In the genomic region with DNA sequence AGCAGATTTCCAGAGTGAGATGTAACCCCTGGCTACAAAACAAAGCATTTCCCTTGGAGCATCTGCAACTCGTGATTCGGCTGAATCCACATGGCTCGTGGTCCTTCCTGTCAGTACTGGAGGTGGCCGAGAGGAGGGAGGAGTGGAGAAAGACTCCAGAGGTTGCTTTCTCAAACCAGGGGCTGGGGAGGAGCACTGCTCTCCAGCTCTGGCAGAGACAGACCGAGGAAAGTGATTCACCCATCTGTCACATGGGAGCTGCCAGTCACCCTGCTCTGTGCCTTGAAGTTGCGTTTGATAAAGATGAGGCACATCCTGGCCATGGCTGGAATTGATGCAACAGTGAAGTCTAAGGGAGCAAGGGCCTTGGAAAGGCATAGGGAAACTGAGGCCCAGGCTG, we compare ENCODE assay signal across 15 cellular contexts.
DNase-seq lines count a peak whose midpoint lies in the region; ATAC-seq, FAIRE-seq and TF ChIP-seq lines count a peak whose summit lies in the region.
"Had no signal": no experiment of that assay in that cellular context is flagged by ENCODE, and none has a peak within 500 bp of the region (broad histone marks: within the 10 kb centered on the region; RNA-seq: fewer than 3 reads in every experiment).

No MANE protein-coding gene starts in this region.

- no peaks in the 10 kb centered on the region for H3K27me3 Mint-ChIP-seq in activated CD4-positive, alpha-beta T cell treated with anti-CD3 and anti-CD28 coated beads for 36 hours
- H3K27me3 Mint-ChIP-seq in progenitor cell of endocrine pancreas: peaks cover 51% of the 10 kb centered on the region

- intact Hi-C loops in activated CD4-positive, alpha-beta T cell treated with anti-CD3 and anti-CD28 coated beads for 36 hours (cut with DNase I, micrococcal nuclease): no loop called here

- H3K36me3 ChIP-seq in H7 (replicated peaks; ENCODE audit: control insufficient read depth, insufficient read depth, low read length): no peaks in the 10 kb centered on the region
- H3K36me3 ChIP-seq: neural progenitor cell, SJCRH30 had no signal

- ATAC-seq in activated CD4-positive, alpha-beta T cell treated with anti-CD3 and anti-CD28 coated beads for 36 hours: peak; percentile 60
- ATAC-seq in SK-N-SH treated with all-trans-retinoic acid at 6 μM for 48 hours (peak; percentile 67), HG03469 (IDR thresholded peaks at IDR 0.05; ENCODE audit: unreplicated experiment) (no peak)

- peak; percentile 10 for DNase-seq in activated CD4-positive, alpha-beta T cell treated with anti-CD3 and anti-CD28 coated beads for 36 hours
- DNase-seq in activated CD4-positive, alpha-beta T cell treated with anti-CD3 and anti-CD28 coated beads for 4 hours: no peak
- DNase-seq in fibroblast of mammary gland (ENCODE audit: low read depth): peak; percentile 79
- DNase-seq in urothelium cell line (ENCODE audit: low spot score): peak; percentile 57
- no peak for DNase-seq in H7
- no peak for DNase-seq in progenitor cell of endocrine pancreas (ENCODE audit: low spot score, unreplicated experiment)
- DNase-seq: activated T-cell treated with anti-CD3 and anti-CD28 coated beads for 4 hours, GOT3, NCI-H1105, NCI-H748 treated with DMSO at 0.1 percent for 48 hours, SJCRH30 had no signal

- H3K4me3 ChIP-seq in fibroblast of mammary gland (ENCODE audit: control insufficient read depth, low read depth, low read length) (no peak overlapping the region), H7 (ENCODE audit: insufficient read depth, low read depth, low read length) (no peak overlapping the region)
- H3K4me3 ChIP-seq: neural progenitor cell, SJCRH30 had no signal

- H3K27me3 ChIP-seq in H7 (ENCODE audit: control insufficient read depth, insufficient read depth, low read length): no peaks in the 10 kb centered on the region
- H3K27me3 ChIP-seq: neural progenitor cell, SJCRH30 had no signal

- H3K4me1 Mint-ChIP-seq in activated CD4-positive, alpha-beta T cell treated with anti-CD3 and anti-CD28 coated beads for 36 hours: no peaks in the 10 kb centered on the region
- no peaks in the 10 kb centered on the region for H3K4me1 Mint-ChIP-seq in progenitor cell of endocrine pancreas (ENCODE audit: low read depth)

- POLR2A ChIA-PET in activated CD4-positive, alpha-beta T cell treated with anti-CD3 and anti-CD28 coated beads for 36 hours (lab: Charles Lee): no interaction called here

- CTCF ChIA-PET in activated CD4-positive, alpha-beta T cell treated with anti-CD3 and anti-CD28 coated beads for 36 hours (lab: Charles Lee): interaction anchor here (0.7 to 1.4 kb wide), 2 partner anchors 9 to 84 kb away, joined by 4 to 5 read pairs; no protein-coding TSS in a partner anchor

- H3K27ac Mint-ChIP-seq in activated CD4-positive, alpha-beta T cell treated with anti-CD3 and anti-CD28 coated beads for 36 hours: no peak overlapping the region
- H3K27ac Mint-ChIP-seq in progenitor cell of endocrine pancreas: no peak overlapping the region
- H3K27ac Mint-ChIP-seq: type B pancreatic cell had no signal

- peak; percentile 66 for FAIRE-seq in urothelium cell line (lab: Jason Lieb, UNC)

- no peaks in the 10 kb centered on the region for H3K9me3 Mint-ChIP-seq in activated CD4-positive, alpha-beta T cell treated with anti-CD3 and anti-CD28 coated beads for 36 hours (ENCODE audit: low read depth)
- no peaks in the 10 kb centered on the region for H3K9me3 Mint-ChIP-seq in progenitor cell of endocrine pancreas (ENCODE audit: low read depth)
- H3K9me3 Mint-ChIP-seq: neural progenitor cell, type B pancreatic cell had no signal

- TF ChIP-seq CTCF in fibroblast of mammary gland (conservative IDR thresholded peaks at IDR 0.05; ENCODE audit: control insufficient read depth, insufficient read depth, low read depth, low read length) (no peak), progenitor cell of endocrine pancreas (IDR thresholded peaks at IDR 0.05; ENCODE audit: unreplicated experiment) (no peak)

- no peaks in the 10 kb centered on the region for H3K36me3 Mint-ChIP-seq in activated CD4-positive, alpha-beta T cell treated with anti-CD3 and anti-CD28 coated beads for 36 hours (ENCODE audit: low read depth)
- no peaks in the 10 kb centered on the region for H3K36me3 Mint-ChIP-seq in progenitor cell of endocrine pancreas (ENCODE audit: insufficient read depth)
- H3K36me3 Mint-ChIP-seq: neural progenitor cell, type B pancreatic cell had no signal

- H3K4me3 Mint-ChIP-seq in activated CD4-positive, alpha-beta T cell treated with anti-CD3 and anti-CD28 coated beads for 36 hours: no peak overlapping the region
- H3K4me3 Mint-ChIP-seq in progenitor cell of endocrine pancreas (ENCODE audit: low read depth): no peak overlapping the region
- H3K4me3 Mint-ChIP-seq: type B pancreatic cell had no signal

TF ChIP-seq in SK-N-SH treated with all-trans-retinoic acid at 6 μM for 48 hours, 23 proteins besides CTCF, POLR2A, EP300 and RAD21 (continues in another document):
- TF ChIP-seq ZNF565 (CRISPR knock-in tag; conservative IDR thresholded peaks at IDR 0.05; ENCODE audit: low read depth) (no peak), TCF4 (CRISPR knock-in tag; IDR thresholded peaks at IDR 0.05; ENCODE audit: borderline replicate concordance) (no peak), TOX (CRISPR knock-in tag; IDR thresholded peaks at IDR 0.05; ENCODE audit: borderline replicate concordance) (no peak), CSDC2 (CRISPR knock-in tag; IDR thresholded peaks at IDR 0.05) (no peak), ZNF70 (CRISPR knock-in tag; IDR thresholded peaks at IDR 0.05) (no peak), SNAI2 (CRISPR knock-in tag; IDR thresholded peaks at IDR 0.05) (no peak), ARNTL (CRISPR knock-in tag; IDR thresholded peaks at IDR 0.05; ENCODE audit: borderline replicate concordance, low read depth) (no peak), OSR1 (CRISPR knock-in tag; IDR thresholded peaks at IDR 0.05) (no peak), GLIS3 (CRISPR knock-in tag; IDR thresholded peaks at IDR 0.05) (no peak), PPARA (CRISPR knock-in tag; IDR thresholded peaks at IDR 0.05; ENCODE audit: borderline replicate concordance) (no peak), BACH2 (CRISPR knock-in tag; IDR thresholded peaks at IDR 0.05; ENCODE audit: borderline replicate concordance) (no peak), RARB (CRISPR knock-in tag; IDR thresholded peaks at IDR 0.05) (no peak), ZC3H10 (CRISPR knock-in tag; IDR thresholded peaks at IDR 0.05) (no peak)
- TF ChIP-seq, protein P1, sequence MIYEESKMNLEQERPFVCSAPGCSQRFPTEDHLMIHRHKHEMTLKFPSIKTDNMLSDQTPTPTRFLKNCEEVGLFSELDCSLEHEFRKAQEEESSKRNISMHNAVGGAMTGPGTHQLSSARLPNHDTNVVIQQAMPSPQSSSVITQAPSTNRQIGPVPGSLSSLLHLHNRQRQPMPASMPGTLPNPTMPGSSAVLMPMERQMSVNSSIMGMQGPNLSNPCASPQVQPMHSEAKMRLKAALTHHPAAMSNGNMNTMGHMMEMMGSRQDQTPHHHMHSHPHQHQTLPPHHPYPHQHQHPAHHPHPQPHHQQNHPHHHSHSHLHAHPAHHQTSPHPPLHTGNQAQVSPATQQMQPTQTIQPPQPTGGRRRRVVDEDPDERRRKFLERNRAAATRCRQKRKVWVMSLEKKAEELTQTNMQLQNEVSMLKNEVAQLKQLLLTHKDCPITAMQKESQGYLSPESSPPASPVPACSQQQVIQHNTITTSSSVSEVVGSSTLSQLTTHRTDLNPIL (CRISPR knock-in tag; IDR thresholded peaks at IDR 0.05; ENCODE audit: low read depth): no peak
- TF ChIP-seq, protein P2, sequence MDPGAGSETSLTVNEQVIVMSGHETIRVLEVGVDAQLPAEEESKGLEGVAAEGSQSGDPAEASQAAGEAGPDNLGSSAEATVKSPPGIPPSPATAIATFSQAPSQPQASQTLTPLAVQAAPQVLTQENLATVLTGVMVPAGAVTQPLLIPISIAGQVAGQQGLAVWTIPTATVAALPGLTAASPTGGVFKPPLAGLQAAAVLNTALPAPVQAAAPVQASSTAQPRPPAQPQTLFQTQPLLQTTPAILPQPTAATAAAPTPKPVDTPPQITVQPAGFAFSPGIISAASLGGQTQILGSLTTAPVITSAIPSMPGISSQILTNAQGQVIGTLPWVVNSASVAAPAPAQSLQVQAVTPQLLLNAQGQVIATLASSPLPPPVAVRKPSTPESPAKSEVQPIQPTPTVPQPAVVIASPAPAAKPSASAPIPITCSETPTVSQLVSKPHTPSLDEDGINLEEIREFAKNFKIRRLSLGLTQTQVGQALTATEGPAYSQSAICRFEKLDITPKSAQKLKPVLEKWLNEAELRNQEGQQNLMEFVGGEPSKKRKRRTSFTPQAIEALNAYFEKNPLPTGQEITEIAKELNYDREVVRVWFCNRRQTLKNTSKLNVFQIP (CRISPR knock-in tag; IDR thresholded peaks at IDR 0.05; ENCODE audit: borderline replicate concordance, low read depth): no peak
- TF ChIP-seq, protein P3, sequence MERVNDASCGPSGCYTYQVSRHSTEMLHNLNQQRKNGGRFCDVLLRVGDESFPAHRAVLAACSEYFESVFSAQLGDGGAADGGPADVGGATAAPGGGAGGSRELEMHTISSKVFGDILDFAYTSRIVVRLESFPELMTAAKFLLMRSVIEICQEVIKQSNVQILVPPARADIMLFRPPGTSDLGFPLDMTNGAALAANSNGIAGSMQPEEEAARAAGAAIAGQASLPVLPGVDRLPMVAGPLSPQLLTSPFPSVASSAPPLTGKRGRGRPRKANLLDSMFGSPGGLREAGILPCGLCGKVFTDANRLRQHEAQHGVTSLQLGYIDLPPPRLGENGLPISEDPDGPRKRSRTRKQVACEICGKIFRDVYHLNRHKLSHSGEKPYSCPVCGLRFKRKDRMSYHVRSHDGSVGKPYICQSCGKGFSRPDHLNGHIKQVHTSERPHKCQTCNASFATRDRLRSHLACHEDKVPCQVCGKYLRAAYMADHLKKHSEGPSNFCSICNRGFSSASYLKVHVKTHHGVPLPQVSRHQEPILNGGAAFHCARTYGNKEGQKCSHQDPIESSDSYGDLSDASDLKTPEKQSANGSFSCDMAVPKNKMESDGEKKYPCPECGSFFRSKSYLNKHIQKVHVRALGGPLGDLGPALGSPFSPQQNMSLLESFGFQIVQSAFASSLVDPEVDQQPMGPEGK (CRISPR knock-in tag; IDR thresholded peaks at IDR 0.05; ENCODE audit: borderline replicate concordance): no peak
- TF ChIP-seq, protein P4, sequence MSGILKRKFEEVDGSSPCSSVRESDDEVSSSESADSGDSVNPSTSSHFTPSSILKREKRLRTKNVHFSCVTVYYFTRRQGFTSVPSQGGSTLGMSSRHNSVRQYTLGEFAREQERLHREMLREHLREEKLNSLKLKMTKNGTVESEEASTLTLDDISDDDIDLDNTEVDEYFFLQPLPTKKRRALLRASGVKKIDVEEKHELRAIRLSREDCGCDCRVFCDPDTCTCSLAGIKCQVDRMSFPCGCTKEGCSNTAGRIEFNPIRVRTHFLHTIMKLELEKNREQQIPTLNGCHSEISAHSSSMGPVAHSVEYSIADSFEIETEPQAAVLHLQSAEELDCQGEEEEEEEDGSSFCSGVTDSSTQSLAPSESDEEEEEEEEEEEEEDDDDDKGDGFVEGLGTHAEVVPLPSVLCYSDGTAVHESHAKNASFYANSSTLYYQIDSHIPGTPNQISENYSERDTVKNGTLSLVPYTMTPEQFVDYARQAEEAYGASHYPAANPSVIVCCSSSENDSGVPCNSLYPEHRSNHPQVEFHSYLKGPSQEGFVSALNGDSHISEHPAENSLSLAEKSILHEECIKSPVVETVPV (CRISPR knock-in tag; IDR thresholded peaks at IDR 0.05): no peak

Comparison
In these comparisons a context has a peak if more than half of its experiments do, and no peak if none do; other contexts are left out.
1. DNase-seq: peak in activated CD4-positive, alpha-beta T cell treated with anti-CD3 and anti-CD28 coated beads for 36 hours (single experiment), fibroblast of mammary gland (single experiment) and urothelium cell line (single experiment); none in activated CD4-positive, alpha-beta T cell treated with anti-CD3 and anti-CD28 coated beads for 4 hours (0 of 2), H7 (single experiment) and progenitor cell of endocrine pancreas (single experiment).